Comparison of ENCODE assay signal across 1 cellular context in the genomic region with DNA sequence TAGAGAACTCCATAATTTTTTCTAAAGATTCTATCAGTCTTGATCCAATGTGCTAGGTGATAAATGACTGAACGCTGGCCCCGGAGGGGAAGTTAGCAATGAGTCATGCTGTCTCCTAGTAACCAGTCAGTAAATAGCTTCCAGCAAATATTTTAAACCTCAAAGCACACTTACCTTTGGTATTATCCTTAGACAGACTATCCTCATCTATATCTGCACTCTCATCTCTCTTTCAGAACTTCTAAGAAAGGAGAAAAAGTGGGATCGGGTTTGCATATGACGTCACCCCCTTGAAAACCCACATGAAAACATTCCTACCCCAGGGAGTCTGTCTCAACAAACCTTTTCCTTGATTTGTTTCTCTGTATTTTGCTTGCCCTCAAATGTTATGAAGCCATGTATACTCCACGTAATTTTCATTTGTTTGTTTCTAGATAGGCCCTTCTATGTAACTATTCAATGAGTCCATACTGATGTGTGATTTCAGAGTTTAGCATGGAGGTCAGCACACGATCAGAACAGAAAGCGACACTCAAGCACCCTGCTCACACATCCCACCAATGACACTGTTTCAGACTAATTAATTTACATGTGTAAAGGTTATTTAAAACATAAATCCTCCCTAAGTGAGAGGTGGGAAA.
TF ChIP-seq lines count a peak whose summit lies in the region.

No MANE protein-coding gene starts in this region.

TF ChIP-seq in HepG2, 621 proteins besides CTCF, POLR2A, EP300 and RAD21 (continued from another document):
- TF ChIP-seq, protein P1, sequence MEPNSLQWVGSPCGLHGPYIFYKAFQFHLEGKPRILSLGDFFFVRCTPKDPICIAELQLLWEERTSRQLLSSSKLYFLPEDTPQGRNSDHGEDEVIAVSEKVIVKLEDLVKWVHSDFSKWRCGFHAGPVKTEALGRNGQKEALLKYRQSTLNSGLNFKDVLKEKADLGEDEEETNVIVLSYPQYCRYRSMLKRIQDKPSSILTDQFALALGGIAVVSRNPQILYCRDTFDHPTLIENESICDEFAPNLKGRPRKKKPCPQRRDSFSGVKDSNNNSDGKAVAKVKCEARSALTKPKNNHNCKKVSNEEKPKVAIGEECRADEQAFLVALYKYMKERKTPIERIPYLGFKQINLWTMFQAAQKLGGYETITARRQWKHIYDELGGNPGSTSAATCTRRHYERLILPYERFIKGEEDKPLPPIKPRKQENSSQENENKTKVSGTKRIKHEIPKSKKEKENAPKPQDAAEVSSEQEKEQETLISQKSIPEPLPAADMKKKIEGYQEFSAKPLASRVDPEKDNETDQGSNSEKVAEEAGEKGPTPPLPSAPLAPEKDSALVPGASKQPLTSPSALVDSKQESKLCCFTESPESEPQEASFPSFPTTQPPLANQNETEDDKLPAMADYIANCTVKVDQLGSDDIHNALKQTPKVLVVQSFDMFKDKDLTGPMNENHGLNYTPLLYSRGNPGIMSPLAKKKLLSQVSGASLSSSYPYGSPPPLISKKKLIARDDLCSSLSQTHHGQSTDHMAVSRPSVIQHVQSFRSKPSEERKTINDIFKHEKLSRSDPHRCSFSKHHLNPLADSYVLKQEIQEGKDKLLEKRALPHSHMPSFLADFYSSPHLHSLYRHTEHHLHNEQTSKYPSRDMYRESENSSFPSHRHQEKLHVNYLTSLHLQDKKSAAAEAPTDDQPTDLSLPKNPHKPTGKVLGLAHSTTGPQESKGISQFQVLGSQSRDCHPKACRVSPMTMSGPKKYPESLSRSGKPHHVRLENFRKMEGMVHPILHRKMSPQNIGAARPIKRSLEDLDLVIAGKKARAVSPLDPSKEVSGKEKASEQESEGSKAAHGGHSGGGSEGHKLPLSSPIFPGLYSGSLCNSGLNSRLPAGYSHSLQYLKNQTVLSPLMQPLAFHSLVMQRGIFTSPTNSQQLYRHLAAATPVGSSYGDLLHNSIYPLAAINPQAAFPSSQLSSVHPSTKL (CRISPR knock-in tag; IDR thresholded peaks at IDR 0.05): peak; percentile 90
- TF ChIP-seq NFIC (IDR thresholded peaks at IDR 0.05; ENCODE audit: low read length): peak; percentile 72; the same call in 1 of the 2 replicates
- no peak for TF ChIP-seq ZNF724P (CRISPR knock-in tag; IDR thresholded peaks at IDR 0.05; ENCODE audit: borderline replicate concordance)
- no peak for TF ChIP-seq SATB2 (CRISPR knock-in tag; IDR thresholded peaks at IDR 0.05)
- TF ChIP-seq MED1 (CRISPR knock-in tag; IDR thresholded peaks at IDR 0.05): peak; percentile 52
- peak; percentile 92 for TF ChIP-seq RFX3 (CRISPR knock-in tag; IDR thresholded peaks at IDR 0.05)
- TF ChIP-seq MBD4 (IDR thresholded peaks at IDR 0.05; ENCODE audit: borderline replicate concordance, low read length): no peak
- no peak; the same call in 1 of the 2 replicates for TF ChIP-seq SIX1 (CRISPR knock-in tag; IDR thresholded peaks at IDR 0.05; ENCODE audit: borderline replicate concordance)
- 0 out of 2 replicates have a peak, but pooled peaks have one; percentile 41 for TF ChIP-seq YEATS4 (CRISPR knock-in tag; IDR thresholded peaks at IDR 0.05; ENCODE audit: borderline replicate concordance)
- no peak for TF ChIP-seq AKAP8 (CRISPR knock-in tag; IDR thresholded peaks at IDR 0.05)
- TF ChIP-seq RARA (CRISPR knock-in tag; IDR thresholded peaks at IDR 0.05): peak; percentile 81
- TF ChIP-seq DPF2 (CRISPR knock-in tag; IDR thresholded peaks at IDR 0.05; ENCODE audit: borderline replicate concordance, low read depth): peak; percentile 63; the same call in 1 of the 2 replicates
- peak; percentile 45; the same call in 1 of the 2 replicates for TF ChIP-seq RXRB (CRISPR knock-in tag; IDR thresholded peaks at IDR 0.05; ENCODE audit: borderline replicate concordance)
- no peak for TF ChIP-seq FOXP1 (IDR thresholded peaks at IDR 0.05)
- TF ChIP-seq FOXP1 (CRISPR knock-in tag; IDR thresholded peaks at IDR 0.05): peak; percentile 51
- TF ChIP-seq ZNF709 (CRISPR knock-in tag; IDR thresholded peaks at IDR 0.05): no peak
- TF ChIP-seq ZNF484 (CRISPR knock-in tag; IDR thresholded peaks at IDR 0.05; ENCODE audit: borderline replicate concordance, low read depth): no peak
- TF ChIP-seq, protein P2, sequence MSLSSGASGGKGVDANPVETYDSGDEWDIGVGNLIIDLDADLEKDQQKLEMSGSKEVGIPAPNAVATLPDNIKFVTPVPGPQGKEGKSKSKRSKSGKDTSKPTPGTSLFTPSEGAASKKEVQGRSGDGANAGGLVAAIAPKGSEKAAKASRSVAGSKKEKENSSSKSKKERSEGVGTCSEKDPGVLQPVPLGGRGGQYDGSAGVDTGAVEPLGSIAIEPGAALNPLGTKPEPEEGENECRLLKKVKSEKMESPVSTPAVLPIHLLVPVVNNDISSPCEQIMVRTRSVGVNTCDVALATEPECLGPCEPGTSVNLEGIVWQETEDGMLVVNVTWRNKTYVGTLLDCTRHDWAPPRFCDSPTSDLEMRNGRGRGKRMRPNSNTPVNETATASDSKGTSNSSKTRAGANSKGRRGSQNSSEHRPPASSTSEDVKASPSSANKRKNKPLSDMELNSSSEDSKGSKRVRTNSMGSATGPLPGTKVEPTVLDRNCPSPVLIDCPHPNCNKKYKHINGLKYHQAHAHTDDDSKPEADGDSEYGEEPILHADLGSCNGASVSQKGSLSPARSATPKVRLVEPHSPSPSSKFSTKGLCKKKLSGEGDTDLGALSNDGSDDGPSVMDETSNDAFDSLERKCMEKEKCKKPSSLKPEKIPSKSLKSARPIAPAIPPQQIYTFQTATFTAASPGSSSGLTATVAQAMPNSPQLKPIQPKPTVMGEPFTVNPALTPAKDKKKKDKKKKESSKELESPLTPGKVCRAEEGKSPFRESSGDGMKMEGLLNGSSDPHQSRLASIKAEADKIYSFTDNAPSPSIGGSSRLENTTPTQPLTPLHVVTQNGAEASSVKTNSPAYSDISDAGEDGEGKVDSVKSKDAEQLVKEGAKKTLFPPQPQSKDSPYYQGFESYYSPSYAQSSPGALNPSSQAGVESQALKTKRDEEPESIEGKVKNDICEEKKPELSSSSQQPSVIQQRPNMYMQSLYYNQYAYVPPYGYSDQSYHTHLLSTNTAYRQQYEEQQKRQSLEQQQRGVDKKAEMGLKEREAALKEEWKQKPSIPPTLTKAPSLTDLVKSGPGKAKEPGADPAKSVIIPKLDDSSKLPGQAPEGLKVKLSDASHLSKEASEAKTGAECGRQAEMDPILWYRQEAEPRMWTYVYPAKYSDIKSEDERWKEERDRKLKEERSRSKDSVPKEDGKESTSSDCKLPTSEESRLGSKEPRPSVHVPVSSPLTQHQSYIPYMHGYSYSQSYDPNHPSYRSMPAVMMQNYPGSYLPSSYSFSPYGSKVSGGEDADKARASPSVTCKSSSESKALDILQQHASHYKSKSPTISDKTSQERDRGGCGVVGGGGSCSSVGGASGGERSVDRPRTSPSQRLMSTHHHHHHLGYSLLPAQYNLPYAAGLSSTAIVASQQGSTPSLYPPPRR (CRISPR knock-in tag; IDR thresholded peaks at IDR 0.05; ENCODE audit: borderline replicate concordance): 0 out of 2 replicates have a peak, but pooled peaks have one; percentile 22
- no peak for TF ChIP-seq CBX5 (CRISPR knock-in tag; IDR thresholded peaks at IDR 0.05; ENCODE audit: borderline replicate concordance)
- peak; percentile 12 for TF ChIP-seq TEAD3 (CRISPR knock-in tag; optimal IDR thresholded peaks at IDR 0.05; ENCODE audit: borderline replicate concordance)
- no peak for TF ChIP-seq SIN3A (IDR thresholded peaks at IDR 0.05; ENCODE audit: borderline replicate concordance, low read depth, low read length)
- TF ChIP-seq HNF4A (CRISPR knock-in tag; IDR thresholded peaks at IDR 0.05): peak; percentile 61
- peak; percentile 21; the same call in 1 of the 2 replicates for TF ChIP-seq ZNF331 (CRISPR knock-in tag; IDR thresholded peaks at IDR 0.05)
- TF ChIP-seq, protein P3, sequence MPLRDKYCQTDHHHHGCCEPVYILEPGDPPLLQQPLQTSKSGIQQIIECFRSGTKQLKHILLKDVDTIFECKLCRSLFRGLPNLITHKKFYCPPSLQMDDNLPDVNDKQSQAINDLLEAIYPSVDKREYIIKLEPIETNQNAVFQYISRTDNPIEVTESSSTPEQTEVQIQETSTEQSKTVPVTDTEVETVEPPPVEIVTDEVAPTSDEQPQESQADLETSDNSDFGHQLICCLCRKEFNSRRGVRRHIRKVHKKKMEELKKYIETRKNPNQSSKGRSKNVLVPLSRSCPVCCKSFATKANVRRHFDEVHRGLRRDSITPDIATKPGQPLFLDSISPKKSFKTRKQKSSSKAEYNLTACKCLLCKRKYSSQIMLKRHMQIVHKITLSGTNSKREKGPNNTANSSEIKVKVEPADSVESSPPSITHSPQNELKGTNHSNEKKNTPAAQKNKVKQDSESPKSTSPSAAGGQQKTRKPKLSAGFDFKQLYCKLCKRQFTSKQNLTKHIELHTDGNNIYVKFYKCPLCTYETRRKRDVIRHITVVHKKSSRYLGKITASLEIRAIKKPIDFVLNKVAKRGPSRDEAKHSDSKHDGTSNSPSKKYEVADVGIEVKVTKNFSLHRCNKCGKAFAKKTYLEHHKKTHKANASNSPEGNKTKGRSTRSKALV (CRISPR knock-in tag; IDR thresholded peaks at IDR 0.05): no peak
